ENCODE assay signal across 1 cellular context in the genomic region with DNA sequence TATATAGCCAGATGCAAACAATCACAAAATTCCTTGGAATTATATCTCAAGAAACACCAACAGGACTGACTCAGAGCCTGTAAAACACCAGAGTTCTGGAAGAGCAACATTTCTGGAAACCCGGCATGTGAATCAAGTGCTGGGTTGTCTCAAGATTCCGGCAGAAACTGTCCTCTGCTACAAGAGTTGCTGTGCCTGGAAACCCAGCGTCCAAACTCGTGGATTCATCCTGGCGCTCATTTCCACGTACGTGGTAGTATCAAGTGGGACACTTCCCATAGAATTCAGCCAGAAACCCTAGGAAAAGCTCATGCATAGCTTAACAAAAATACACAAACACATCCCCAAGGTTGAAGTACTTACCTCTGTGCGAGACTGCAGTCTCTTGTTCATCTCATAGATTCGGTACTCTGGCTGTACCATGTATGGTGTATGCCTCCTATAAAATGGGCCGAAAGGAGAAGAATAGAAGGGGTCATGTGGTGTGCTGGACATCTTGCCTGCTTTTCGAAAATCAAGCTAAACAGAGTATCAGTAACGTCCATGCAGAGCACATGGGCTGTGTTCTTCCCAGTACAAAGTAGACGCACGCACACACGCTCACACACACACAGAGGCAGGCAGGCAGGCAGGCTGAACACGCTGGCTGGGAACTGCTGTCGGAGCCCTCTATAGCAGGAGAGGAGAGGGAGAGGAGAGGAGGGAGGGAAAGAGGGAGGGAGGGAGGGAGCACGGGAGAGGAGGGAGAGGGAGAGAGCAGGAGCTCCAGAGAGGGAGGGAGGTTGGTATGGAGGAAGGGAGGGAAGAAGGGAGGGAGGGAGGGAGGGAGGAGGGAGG.
TF ChIP-seq lines count a peak whose summit lies in the region.

A gene (minus strand): TSS at position 655 of the 837 bp plus-strand sequence.

TF ChIP-seq in IMR-90, 13 proteins besides CTCF, POLR2A, EP300 and RAD21 (continued from another document):
- TF ChIP-seq, protein P1, sequence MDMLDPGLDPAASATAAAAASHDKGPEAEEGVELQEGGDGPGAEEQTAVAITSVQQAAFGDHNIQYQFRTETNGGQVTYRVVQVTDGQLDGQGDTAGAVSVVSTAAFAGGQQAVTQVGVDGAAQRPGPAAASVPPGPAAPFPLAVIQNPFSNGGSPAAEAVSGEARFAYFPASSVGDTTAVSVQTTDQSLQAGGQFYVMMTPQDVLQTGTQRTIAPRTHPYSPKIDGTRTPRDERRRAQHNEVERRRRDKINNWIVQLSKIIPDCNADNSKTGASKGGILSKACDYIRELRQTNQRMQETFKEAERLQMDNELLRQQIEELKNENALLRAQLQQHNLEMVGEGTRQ (IDR thresholded peaks at IDR 0.05; ENCODE audit: low read depth, low read length), result peak; percentile 42; the same call in 1 of the 2 replicates
- TF ChIP-seq, protein P2, sequence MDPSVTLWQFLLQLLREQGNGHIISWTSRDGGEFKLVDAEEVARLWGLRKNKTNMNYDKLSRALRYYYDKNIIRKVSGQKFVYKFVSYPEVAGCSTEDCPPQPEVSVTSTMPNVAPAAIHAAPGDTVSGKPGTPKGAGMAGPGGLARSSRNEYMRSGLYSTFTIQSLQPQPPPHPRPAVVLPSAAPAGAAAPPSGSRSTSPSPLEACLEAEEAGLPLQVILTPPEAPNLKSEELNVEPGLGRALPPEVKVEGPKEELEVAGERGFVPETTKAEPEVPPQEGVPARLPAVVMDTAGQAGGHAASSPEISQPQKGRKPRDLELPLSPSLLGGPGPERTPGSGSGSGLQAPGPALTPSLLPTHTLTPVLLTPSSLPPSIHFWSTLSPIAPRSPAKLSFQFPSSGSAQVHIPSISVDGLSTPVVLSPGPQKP (IDR thresholded peaks at IDR 0.05; ENCODE audit: borderline replicate concordance, low read depth, low read length), result no peak
- TF ChIP-seq MXI1 (IDR thresholded peaks at IDR 0.05; ENCODE audit: borderline replicate concordance, low read depth, low read length) (peak; percentile 93), FOS (IDR thresholded peaks at IDR 0.05; ENCODE audit: low read depth, low read length) (no peak), BHLHE40 (IDR thresholded peaks at IDR 0.05; ENCODE audit: low read depth, low read length) (no peak), MAFK (IDR thresholded peaks at IDR 0.05; ENCODE audit: low read depth, low read length) (no peak)
